ENCODE assay signal across 1 cellular context in genomic region chr2:121707344-121707919, GRCh38.
TF ChIP-seq lines count a peak whose summit lies in the region.

No MANE protein-coding gene starts in this region.

TF ChIP-seq in HepG2, 621 proteins besides CTCF, POLR2A, EP300 and RAD21 (continued from another document and continues in another):
- TF ChIP-seq HNF4G (IDR thresholded peaks at IDR 0.05; ENCODE audit: borderline replicate concordance, low read depth, low read length) = no peak
- TF ChIP-seq HNF4G (CRISPR knock-in tag; IDR thresholded peaks at IDR 0.05; ENCODE audit: borderline replicate concordance, low read depth) = 0 out of 2 replicates have a peak, but pooled peaks have one; percentile 18
- TF ChIP-seq CERS6 (CRISPR knock-in tag; IDR thresholded peaks at IDR 0.05) = no peak
- no peak for TF ChIP-seq ZNF574 (CRISPR knock-in tag; IDR thresholded peaks at IDR 0.05)
- TF ChIP-seq AHDC1 (CRISPR knock-in tag; IDR thresholded peaks at IDR 0.05; ENCODE audit: borderline replicate concordance) = 0 out of 2 replicates have a peak, but pooled peaks have one; percentile 15
- no peak for TF ChIP-seq FOSL2 (CRISPR knock-in tag; IDR thresholded peaks at IDR 0.05)
- no peak for TF ChIP-seq ATF4 (CRISPR knock-in tag; IDR thresholded peaks at IDR 0.05)
- no peak for TF ChIP-seq ZNF709 (CRISPR knock-in tag; IDR thresholded peaks at IDR 0.05)
- no peak for TF ChIP-seq RBAK (CRISPR knock-in tag; IDR thresholded peaks at IDR 0.05)
- TF ChIP-seq ZNF296 (CRISPR knock-in tag; conservative IDR thresholded peaks at IDR 0.05) = no peak
- TF ChIP-seq NCOR1 (IDR thresholded peaks at IDR 0.05; ENCODE audit: borderline replicate concordance, low read length) = no peak
- 0 out of 2 replicates have a peak, but pooled peaks have one; percentile 16 for TF ChIP-seq MAX (IDR thresholded peaks at IDR 0.05)
- no peak for TF ChIP-seq RELA (CRISPR knock-in tag; IDR thresholded peaks at IDR 0.05)
- TF ChIP-seq MLX (CRISPR knock-in tag; IDR thresholded peaks at IDR 0.05) = no peak
- TF ChIP-seq ONECUT2 (CRISPR knock-in tag; IDR thresholded peaks at IDR 0.05) = no peak
- no peak for TF ChIP-seq TERF1 (CRISPR knock-in tag; IDR thresholded peaks at IDR 0.05)
- no peak for TF ChIP-seq HOXA5 (CRISPR knock-in tag; IDR thresholded peaks at IDR 0.05)
- peak; percentile 3; the same call in 1 of the 2 replicates for TF ChIP-seq HNF4A (CRISPR knock-in tag; IDR thresholded peaks at IDR 0.05)
- no peak for TF ChIP-seq ZBED4 (CRISPR knock-in tag; IDR thresholded peaks at IDR 0.05; ENCODE audit: borderline replicate concordance)
- no peak for TF ChIP-seq GMEB2 (CRISPR knock-in tag; IDR thresholded peaks at IDR 0.05; ENCODE audit: low read depth)
- no peak for TF ChIP-seq ZNF646 (CRISPR knock-in tag; IDR thresholded peaks at IDR 0.05)
- TF ChIP-seq CREBL2 (CRISPR knock-in tag; IDR thresholded peaks at IDR 0.05; ENCODE audit: borderline replicate concordance) = no peak
- TF ChIP-seq ZC3H13 (CRISPR knock-in tag; IDR thresholded peaks at IDR 0.05) = no peak
- TF ChIP-seq HNRNPH1 (optimal IDR thresholded peaks at IDR 0.05; ENCODE audit: low read depth, low read length) = no peak
- no peak for TF ChIP-seq NFATC3 (CRISPR knock-in tag; IDR thresholded peaks at IDR 0.05)
- peak; percentile 33; the same call in 1 of the 2 replicates for TF ChIP-seq ZBTB7A (CRISPR knock-in tag; IDR thresholded peaks at IDR 0.05)
- no peak for TF ChIP-seq MXI1 (IDR thresholded peaks at IDR 0.05; ENCODE audit: borderline replicate concordance, low read depth, low read length)
- TF ChIP-seq NR2C2 (CRISPR knock-in tag; IDR thresholded peaks at IDR 0.05; ENCODE audit: borderline replicate concordance) = no peak
- TF ChIP-seq MTF2 (CRISPR knock-in tag; IDR thresholded peaks at IDR 0.05; ENCODE audit: borderline replicate concordance) = no peak
